ENCODE assay signal across 1 cellular context in the genomic region with DNA sequence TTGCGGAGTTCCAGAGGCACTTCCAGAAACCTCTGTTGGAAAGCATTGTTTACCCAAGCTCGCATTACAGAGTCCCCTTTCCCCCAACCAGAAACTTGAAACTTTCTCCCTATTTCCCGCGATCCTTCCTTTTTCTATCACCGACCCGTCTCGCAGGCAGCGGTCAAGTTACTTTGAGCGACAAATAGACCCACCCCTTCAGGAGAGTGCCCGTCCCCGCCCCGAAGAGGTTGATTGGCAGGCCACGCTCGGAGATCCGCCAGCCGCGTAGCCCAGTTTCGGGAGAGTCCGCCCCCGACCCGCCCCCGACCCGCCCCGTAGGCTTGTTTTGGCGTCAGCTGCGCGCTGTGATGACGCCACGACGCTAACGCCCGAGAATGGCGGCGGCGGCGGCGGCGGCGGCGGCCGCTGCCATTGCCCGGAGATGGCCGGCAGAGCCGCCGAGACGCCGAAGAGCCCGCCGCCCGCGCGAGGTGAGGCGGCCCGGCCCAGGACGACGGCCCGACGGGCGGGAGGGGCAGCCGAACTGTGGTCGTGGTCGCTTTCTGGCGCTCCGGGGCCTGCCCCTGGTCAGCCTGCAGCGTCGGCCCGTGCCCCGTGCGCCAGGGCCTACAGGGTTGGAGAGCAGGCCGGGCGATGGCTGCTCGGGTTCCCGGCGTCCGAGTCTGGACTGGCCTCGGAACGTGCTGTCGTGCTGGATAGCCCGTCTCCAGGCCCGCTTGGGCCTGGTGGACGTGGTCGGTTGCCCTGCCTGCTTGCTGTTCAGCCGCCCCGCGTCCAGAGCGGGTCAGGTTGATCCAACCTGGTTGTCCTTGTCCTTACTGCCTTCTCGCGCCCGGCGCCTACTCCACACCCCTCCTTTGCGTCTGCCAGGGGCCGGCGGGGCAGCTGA.
TF ChIP-seq lines count a peak whose summit lies in the region.

A gene (plus strand): TSS at position 356 of the 892 bp plus-strand sequence. CDS start 15,496 bp downstream, outside the sequence.

TF ChIP-seq in HepG2, 621 proteins besides CTCF, POLR2A, EP300 and RAD21 (continued from another document and continues in another):
- TF ChIP-seq, protein P1, sequence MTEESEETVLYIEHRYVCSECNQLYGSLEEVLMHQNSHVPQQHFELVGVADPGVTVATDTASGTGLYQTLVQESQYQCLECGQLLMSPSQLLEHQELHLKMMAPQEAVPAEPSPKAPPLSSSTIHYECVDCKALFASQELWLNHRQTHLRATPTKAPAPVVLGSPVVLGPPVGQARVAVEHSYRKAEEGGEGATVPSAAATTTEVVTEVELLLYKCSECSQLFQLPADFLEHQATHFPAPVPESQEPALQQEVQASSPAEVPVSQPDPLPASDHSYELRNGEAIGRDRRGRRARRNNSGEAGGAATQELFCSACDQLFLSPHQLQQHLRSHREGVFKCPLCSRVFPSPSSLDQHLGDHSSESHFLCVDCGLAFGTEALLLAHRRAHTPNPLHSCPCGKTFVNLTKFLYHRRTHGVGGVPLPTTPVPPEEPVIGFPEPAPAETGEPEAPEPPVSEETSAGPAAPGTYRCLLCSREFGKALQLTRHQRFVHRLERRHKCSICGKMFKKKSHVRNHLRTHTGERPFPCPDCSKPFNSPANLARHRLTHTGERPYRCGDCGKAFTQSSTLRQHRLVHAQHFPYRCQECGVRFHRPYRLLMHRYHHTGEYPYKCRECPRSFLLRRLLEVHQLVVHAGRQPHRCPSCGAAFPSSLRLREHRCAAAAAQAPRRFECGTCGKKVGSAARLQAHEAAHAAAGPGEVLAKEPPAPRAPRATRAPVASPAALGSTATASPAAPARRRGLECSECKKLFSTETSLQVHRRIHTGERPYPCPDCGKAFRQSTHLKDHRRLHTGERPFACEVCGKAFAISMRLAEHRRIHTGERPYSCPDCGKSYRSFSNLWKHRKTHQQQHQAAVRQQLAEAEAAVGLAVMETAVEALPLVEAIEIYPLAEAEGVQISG (CRISPR knock-in tag; IDR thresholded peaks at IDR 0.05): peak; percentile 74
- TF ChIP-seq, protein P2, sequence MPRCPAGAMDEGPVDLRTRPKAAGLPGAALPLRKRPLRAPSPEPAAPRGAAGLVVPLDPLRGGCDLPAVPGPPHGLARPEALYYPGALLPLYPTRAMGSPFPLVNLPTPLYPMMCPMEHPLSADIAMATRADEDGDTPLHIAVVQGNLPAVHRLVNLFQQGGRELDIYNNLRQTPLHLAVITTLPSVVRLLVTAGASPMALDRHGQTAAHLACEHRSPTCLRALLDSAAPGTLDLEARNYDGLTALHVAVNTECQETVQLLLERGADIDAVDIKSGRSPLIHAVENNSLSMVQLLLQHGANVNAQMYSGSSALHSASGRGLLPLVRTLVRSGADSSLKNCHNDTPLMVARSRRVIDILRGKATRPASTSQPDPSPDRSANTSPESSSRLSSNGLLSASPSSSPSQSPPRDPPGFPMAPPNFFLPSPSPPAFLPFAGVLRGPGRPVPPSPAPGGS (CRISPR knock-in tag; IDR thresholded peaks at IDR 0.05): peak; percentile 83
- TF ChIP-seq ELF1 (CRISPR knock-in tag; IDR thresholded peaks at IDR 0.05): peak; percentile 42; the same call in 1 of the 2 replicates
- no peak for TF ChIP-seq CBX2 (IDR thresholded peaks at IDR 0.05; ENCODE audit: low read depth, low read length)
- no peak for TF ChIP-seq CBX2 (CRISPR knock-in tag; IDR thresholded peaks at IDR 0.05; ENCODE audit: low read depth)
- TF ChIP-seq, protein P3, sequence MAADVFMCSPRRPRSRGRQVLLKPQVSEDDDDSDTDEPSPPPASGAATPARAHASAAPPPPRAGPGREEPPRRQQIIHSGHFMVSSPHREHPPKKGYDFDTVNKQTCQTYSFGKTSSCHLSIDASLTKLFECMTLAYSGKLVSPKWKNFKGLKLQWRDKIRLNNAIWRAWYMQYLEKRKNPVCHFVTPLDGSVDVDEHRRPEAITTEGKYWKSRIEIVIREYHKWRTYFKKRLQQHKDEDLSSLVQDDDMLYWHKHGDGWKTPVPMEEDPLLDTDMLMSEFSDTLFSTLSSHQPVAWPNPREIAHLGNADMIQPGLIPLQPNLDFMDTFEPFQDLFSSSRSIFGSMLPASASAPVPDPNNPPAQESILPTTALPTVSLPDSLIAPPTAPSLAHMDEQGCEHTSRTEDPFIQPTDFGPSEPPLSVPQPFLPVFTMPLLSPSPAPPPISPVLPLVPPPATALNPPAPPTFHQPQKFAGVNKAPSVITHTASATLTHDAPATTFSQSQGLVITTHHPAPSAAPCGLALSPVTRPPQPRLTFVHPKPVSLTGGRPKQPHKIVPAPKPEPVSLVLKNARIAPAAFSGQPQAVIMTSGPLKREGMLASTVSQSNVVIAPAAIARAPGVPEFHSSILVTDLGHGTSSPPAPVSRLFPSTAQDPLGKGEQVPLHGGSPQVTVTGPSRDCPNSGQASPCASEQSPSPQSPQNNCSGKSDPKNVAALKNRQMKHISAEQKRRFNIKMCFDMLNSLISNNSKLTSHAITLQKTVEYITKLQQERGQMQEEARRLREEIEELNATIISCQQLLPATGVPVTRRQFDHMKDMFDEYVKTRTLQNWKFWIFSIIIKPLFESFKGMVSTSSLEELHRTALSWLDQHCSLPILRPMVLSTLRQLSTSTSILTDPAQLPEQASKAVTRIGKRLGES (CRISPR knock-in tag; IDR thresholded peaks at IDR 0.05; ENCODE audit: borderline replicate concordance): peak; percentile 41; the same call in 1 of the 2 replicates
- TF ChIP-seq, protein P4, sequence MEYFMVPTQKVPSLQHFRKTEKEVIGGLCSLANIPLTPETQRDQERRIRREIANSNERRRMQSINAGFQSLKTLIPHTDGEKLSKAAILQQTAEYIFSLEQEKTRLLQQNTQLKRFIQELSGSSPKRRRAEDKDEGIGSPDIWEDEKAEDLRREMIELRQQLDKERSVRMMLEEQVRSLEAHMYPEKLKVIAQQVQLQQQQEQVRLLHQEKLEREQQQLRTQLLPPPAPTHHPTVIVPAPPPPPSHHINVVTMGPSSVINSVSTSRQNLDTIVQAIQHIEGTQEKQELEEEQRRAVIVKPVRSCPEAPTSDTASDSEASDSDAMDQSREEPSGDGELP (IDR thresholded peaks at IDR 0.05; ENCODE audit: borderline replicate concordance, low read depth): peak; percentile 61; the same call in 1 of the 2 replicates
- TF ChIP-seq, protein P5, sequence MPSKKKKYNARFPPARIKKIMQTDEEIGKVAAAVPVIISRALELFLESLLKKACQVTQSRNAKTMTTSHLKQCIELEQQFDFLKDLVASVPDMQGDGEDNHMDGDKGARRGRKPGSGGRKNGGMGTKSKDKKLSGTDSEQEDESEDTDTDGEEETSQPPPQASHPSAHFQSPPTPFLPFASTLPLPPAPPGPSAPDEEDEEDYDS (CRISPR knock-in tag; IDR thresholded peaks at IDR 0.05): peak; percentile 89
- TF ChIP-seq, protein P6, sequence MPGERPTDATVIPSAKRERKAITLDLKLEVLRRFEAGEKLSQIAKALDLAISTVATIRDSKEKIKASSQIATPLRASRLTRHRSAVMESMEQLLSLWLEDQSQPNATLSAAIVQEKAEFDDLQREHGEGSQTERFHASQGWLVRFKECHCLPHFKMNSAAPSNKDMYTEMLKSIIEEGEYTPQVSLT (CRISPR knock-in tag; IDR thresholded peaks at IDR 0.05; ENCODE audit: borderline replicate concordance, low read depth): no peak
- peak; percentile 78; the same call in 1 of the 2 replicates for TF ChIP-seq SRY (CRISPR knock-in tag; IDR thresholded peaks at IDR 0.05)
- TF ChIP-seq, protein P7, sequence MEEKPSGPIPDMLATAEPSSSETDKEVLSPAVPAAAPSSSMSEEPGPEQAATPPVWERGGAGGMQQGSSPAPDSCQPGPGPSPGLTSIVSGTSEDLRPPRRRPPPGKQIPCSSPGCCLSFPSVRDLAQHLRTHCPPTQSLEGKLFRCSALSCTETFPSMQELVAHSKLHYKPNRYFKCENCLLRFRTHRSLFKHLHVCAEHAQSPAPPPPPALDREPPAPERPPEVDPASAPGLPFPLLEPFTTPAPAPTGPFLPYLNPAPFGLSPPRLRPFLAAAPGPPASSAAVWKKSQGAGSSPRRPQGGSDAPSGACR (CRISPR knock-in tag; IDR thresholded peaks at IDR 0.05): no peak
- TF ChIP-seq NFKB2 (CRISPR knock-in tag; IDR thresholded peaks at IDR 0.05; ENCODE audit: borderline replicate concordance): peak; percentile 88; the same call in 1 of the 2 replicates
- TF ChIP-seq KDM2A (CRISPR knock-in tag; IDR thresholded peaks at IDR 0.05; ENCODE audit: borderline replicate concordance, low read depth): 0 out of 2 replicates have a peak, but pooled peaks have one; percentile 11
- TF ChIP-seq, protein P8, sequence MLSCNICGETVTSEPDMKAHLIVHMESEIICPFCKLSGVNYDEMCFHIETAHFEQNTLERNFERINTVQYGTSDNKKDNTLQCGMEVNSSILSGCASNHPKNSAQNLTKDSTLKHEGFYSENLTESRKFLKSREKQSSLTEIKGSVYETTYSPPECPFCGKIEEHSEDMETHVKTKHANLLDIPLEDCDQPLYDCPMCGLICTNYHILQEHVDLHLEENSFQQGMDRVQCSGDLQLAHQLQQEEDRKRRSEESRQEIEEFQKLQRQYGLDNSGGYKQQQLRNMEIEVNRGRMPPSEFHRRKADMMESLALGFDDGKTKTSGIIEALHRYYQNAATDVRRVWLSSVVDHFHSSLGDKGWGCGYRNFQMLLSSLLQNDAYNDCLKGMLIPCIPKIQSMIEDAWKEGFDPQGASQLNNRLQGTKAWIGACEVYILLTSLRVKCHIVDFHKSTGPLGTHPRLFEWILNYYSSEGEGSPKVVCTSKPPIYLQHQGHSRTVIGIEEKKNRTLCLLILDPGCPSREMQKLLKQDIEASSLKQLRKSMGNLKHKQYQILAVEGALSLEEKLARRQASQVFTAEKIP (CRISPR knock-in tag; IDR thresholded peaks at IDR 0.05; ENCODE audit: borderline replicate concordance): no peak
- TF ChIP-seq, protein P9, sequence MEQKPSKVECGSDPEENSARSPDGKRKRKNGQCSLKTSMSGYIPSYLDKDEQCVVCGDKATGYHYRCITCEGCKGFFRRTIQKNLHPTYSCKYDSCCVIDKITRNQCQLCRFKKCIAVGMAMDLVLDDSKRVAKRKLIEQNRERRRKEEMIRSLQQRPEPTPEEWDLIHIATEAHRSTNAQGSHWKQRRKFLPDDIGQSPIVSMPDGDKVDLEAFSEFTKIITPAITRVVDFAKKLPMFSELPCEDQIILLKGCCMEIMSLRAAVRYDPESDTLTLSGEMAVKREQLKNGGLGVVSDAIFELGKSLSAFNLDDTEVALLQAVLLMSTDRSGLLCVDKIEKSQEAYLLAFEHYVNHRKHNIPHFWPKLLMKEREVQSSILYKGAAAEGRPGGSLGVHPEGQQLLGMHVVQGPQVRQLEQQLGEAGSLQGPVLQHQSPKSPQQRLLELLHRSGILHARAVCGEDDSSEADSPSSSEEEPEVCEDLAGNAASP (CRISPR knock-in tag; IDR thresholded peaks at IDR 0.05; ENCODE audit: borderline replicate concordance): no peak
- TF ChIP-seq, protein P10, sequence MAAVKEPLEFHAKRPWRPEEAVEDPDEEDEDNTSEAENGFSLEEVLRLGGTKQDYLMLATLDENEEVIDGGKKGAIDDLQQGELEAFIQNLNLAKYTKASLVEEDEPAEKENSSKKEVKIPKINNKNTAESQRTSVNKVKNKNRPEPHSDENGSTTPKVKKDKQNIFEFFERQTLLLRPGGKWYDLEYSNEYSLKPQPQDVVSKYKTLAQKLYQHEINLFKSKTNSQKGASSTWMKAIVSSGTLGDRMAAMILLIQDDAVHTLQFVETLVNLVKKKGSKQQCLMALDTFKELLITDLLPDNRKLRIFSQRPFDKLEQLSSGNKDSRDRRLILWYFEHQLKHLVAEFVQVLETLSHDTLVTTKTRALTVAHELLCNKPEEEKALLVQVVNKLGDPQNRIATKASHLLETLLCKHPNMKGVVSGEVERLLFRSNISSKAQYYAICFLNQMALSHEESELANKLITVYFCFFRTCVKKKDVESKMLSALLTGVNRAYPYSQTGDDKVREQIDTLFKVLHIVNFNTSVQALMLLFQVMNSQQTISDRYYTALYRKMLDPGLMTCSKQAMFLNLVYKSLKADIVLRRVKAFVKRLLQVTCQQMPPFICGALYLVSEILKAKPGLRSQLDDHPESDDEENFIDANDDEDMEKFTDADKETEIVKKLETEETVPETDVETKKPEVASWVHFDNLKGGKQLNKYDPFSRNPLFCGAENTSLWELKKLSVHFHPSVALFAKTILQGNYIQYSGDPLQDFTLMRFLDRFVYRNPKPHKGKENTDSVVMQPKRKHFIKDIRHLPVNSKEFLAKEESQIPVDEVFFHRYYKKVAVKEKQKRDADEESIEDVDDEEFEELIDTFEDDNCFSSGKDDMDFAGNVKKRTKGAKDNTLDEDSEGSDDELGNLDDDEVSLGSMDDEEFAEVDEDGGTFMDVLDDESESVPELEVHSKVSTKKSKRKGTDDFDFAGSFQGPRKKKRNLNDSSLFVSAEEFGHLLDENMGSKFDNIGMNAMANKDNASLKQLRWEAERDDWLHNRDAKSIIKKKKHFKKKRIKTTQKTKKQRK (IDR thresholded peaks at IDR 0.05; ENCODE audit: low read length): no peak
- no peak for TF ChIP-seq MBD4 (IDR thresholded peaks at IDR 0.05; ENCODE audit: borderline replicate concordance, low read length)
- 0 out of 2 replicates have a peak, but pooled peaks have one; percentile 48 for TF ChIP-seq ZNF510 (CRISPR knock-in tag; IDR thresholded peaks at IDR 0.05; ENCODE audit: low read depth)
- TF ChIP-seq SIX1 (CRISPR knock-in tag; IDR thresholded peaks at IDR 0.05; ENCODE audit: borderline replicate concordance): peak; percentile 83; the same call in 1 of the 2 replicates
- TF ChIP-seq ZNF496 (CRISPR knock-in tag; IDR thresholded peaks at IDR 0.05; ENCODE audit: insufficient replicate concordance): no peak
- TF ChIP-seq, protein P11, sequence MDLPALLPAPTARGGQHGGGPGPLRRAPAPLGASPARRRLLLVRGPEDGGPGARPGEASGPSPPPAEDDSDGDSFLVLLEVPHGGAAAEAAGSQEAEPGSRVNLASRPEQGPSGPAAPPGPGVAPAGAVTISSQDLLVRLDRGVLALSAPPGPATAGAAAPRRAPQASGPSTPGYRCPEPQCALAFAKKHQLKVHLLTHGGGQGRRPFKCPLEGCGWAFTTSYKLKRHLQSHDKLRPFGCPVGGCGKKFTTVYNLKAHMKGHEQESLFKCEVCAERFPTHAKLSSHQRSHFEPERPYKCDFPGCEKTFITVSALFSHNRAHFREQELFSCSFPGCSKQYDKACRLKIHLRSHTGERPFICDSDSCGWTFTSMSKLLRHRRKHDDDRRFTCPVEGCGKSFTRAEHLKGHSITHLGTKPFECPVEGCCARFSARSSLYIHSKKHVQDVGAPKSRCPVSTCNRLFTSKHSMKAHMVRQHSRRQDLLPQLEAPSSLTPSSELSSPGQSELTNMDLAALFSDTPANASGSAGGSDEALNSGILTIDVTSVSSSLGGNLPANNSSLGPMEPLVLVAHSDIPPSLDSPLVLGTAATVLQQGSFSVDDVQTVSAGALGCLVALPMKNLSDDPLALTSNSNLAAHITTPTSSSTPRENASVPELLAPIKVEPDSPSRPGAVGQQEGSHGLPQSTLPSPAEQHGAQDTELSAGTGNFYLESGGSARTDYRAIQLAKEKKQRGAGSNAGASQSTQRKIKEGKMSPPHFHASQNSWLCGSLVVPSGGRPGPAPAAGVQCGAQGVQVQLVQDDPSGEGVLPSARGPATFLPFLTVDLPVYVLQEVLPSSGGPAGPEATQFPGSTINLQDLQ (CRISPR knock-in tag; IDR thresholded peaks at IDR 0.05): no peak; the same call in 1 of the 2 replicates
- TF ChIP-seq, protein P12, sequence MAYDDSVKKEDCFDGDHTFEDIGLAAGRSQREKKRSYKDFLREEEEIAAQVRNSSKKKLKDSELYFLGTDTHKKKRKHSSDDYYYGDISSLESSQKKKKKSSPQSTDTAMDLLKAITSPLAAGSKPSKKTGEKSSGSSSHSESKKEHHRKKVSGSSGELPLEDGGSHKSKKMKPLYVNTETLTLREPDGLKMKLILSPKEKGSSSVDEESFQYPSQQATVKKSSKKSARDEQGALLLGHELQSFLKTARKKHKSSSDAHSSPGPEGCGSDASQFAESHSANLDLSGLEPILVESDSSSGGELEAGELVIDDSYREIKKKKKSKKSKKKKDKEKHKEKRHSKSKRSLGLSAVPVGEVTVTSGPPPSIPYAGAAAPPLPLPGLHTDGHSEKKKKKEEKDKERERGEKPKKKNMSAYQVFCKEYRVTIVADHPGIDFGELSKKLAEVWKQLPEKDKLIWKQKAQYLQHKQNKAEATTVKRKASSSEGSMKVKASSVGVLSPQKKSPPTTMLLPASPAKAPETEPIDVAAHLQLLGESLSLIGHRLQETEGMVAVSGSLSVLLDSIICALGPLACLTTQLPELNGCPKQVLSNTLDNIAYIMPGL (CRISPR knock-in tag; IDR thresholded peaks at IDR 0.05; ENCODE audit: borderline replicate concordance in 1 of 2, low read depth in 1 of 2): peak; percentile 49 to 68; a peak in 1 of 4 replicates
- peak; percentile 88 for TF ChIP-seq SP2 (CRISPR knock-in tag; IDR thresholded peaks at IDR 0.05)
- no peak for TF ChIP-seq ZNF589 (CRISPR knock-in tag; conservative IDR thresholded peaks at IDR 0.05)
